Comparison of ENCODE assay signal across 1 cellular context in genomic region chr16:82169861-82170845, GRCh38.
TF ChIP-seq lines count a peak whose summit lies in the region.

MPHOSPH6 (minus strand) TSS chr16:82170224; CDS start chr16:82170175, 49 bp downstream.

TF ChIP-seq in HepG2, 621 proteins besides CTCF, POLR2A, EP300 and RAD21 (continued from another document and continues in another):
- peak; percentile 42 for TF ChIP-seq ZNF12 (CRISPR knock-in tag; IDR thresholded peaks at IDR 0.05)
- no peak for TF ChIP-seq ZEB1 (IDR thresholded peaks at IDR 0.05; ENCODE audit: insufficient replicate concordance, low read depth)
- TF ChIP-seq, protein P1, sequence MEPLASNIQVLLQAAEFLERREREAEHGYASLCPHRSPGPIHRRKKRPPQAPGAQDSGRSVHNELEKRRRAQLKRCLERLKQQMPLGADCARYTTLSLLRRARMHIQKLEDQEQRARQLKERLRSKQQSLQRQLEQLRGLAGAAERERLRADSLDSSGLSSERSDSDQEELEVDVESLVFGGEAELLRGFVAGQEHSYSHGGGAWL (CRISPR knock-in tag; IDR thresholded peaks at IDR 0.05): peak; percentile 91; the same call in 1 of the 2 replicates
- peak; percentile 92 for TF ChIP-seq POGZ (CRISPR knock-in tag; IDR thresholded peaks at IDR 0.05)
- TF ChIP-seq SSRP1 (CRISPR knock-in tag; IDR thresholded peaks at IDR 0.05): no peak
- no peak for TF ChIP-seq RFX1 (IDR thresholded peaks at IDR 0.05)
- TF ChIP-seq MATR3 (CRISPR knock-in tag; IDR thresholded peaks at IDR 0.05): no peak
- no peak; the same call in 1 of the 2 replicates for TF ChIP-seq ZNF770 (CRISPR knock-in tag; IDR thresholded peaks at IDR 0.05)
- TF ChIP-seq, protein P2, sequence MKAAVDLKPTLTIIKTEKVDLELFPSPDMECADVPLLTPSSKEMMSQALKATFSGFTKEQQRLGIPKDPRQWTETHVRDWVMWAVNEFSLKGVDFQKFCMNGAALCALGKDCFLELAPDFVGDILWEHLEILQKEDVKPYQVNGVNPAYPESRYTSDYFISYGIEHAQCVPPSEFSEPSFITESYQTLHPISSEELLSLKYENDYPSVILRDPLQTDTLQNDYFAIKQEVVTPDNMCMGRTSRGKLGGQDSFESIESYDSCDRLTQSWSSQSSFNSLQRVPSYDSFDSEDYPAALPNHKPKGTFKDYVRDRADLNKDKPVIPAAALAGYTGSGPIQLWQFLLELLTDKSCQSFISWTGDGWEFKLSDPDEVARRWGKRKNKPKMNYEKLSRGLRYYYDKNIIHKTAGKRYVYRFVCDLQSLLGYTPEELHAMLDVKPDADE (CRISPR knock-in tag; IDR thresholded peaks at IDR 0.05): peak; percentile 66; the same call in 1 of the 2 replicates
- no peak for TF ChIP-seq FOXK2 (IDR thresholded peaks at IDR 0.05)
- TF ChIP-seq, protein P3, sequence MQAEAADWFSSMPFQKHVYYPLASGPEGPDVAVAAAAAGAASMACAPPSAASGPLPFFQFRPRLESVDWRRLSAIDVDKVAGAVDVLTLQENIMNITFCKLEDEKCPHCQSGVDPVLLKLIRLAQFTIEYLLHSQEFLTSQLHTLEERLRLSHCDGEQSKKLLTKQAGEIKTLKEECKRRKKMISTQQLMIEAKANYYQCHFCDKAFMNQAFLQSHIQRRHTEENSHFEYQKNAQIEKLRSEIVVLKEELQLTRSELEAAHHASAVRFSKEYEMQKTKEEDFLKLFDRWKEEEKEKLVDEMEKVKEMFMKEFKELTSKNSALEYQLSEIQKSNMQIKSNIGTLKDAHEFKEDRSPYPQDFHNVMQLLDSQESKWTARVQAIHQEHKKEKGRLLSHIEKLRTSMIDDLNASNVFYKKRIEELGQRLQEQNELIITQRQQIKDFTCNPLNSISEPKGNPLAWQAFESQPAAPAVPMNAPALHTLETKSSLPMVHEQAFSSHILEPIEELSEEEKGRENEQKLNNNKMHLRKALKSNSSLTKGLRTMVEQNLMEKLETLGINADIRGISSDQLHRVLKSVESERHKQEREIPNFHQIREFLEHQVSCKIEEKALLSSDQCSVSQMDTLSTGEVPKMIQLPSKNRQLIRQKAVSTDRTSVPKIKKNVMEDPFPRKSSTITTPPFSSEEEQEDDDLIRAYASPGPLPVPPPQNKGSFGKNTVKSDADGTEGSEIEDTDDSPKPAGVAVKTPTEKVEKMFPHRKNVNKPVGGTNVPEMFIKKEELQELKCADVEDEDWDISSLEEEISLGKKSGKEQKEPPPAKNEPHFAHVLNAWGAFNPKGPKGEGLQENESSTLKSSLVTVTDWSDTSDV (CRISPR knock-in tag; IDR thresholded peaks at IDR 0.05): 0 out of 2 replicates have a peak, but pooled peaks have one; percentile 56
- TF ChIP-seq TRAFD1 (CRISPR knock-in tag; IDR thresholded peaks at IDR 0.05; ENCODE audit: borderline replicate concordance): peak; percentile 87; the same call in 1 of the 2 replicates
- TF ChIP-seq ZMYM2 (CRISPR knock-in tag; IDR thresholded peaks at IDR 0.05): peak; percentile 25
- peak; percentile 38 for TF ChIP-seq GATAD2A (CRISPR knock-in tag; IDR thresholded peaks at IDR 0.05)
- peak; percentile 82 for TF ChIP-seq ZBTB4 (CRISPR knock-in tag; IDR thresholded peaks at IDR 0.05; ENCODE audit: borderline replicate concordance)
- 0 out of 2 replicates have a peak, but pooled peaks have one; percentile 63 for TF ChIP-seq BRCA1 (CRISPR knock-in tag; IDR thresholded peaks at IDR 0.05)
- no peak for TF ChIP-seq TCF7L2 (IDR thresholded peaks at IDR 0.05; ENCODE audit: low read depth, low read length)
- 0 out of 2 replicates have a peak, but pooled peaks have one; percentile 54 for TF ChIP-seq RARG (CRISPR knock-in tag; IDR thresholded peaks at IDR 0.05; ENCODE audit: low read depth)
- peak; percentile 33; the same call in 1 of the 2 replicates for TF ChIP-seq ZNF383 (CRISPR knock-in tag; IDR thresholded peaks at IDR 0.05; ENCODE audit: borderline replicate concordance)
- no peak for TF ChIP-seq HOXA7 (CRISPR knock-in tag; IDR thresholded peaks at IDR 0.05)
- TF ChIP-seq, protein P4, sequence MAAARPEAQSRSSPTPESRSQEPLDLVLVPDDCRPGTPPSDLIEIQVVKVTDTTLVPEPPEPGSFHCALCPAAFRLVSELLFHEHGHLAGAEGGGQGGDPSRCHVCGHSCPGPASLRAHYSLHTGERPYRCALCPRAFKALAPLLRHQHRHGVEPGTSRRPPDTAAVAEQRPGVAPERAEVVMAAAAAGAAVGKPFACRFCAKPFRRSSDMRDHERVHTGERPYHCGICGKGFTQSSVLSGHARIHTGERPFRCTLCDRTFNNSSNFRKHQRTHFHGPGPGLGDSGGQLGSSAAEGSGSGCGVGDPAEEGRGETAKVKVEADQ (CRISPR knock-in tag; IDR thresholded peaks at IDR 0.05; ENCODE audit: borderline replicate concordance): peak; percentile 98; the same call in 1 of the 2 replicates
- TF ChIP-seq NCOA5 (CRISPR knock-in tag; IDR thresholded peaks at IDR 0.05): no peak
- no peak for TF ChIP-seq GPN1 (CRISPR knock-in tag; IDR thresholded peaks at IDR 0.05; ENCODE audit: borderline replicate concordance)
- TF ChIP-seq HOXA5 (CRISPR knock-in tag; IDR thresholded peaks at IDR 0.05): peak; percentile 76
- TF ChIP-seq ZSCAN9 (CRISPR knock-in tag; IDR thresholded peaks at IDR 0.05; ENCODE audit: borderline replicate concordance): no peak; the same call in 1 of the 2 replicates
- no peak for TF ChIP-seq BCLAF1 (IDR thresholded peaks at IDR 0.05)
- TF ChIP-seq ZNF430 (CRISPR knock-in tag; IDR thresholded peaks at IDR 0.05): peak; percentile 99
- no peak; the same call in 1 of the 2 replicates for TF ChIP-seq NFIB (CRISPR knock-in tag; IDR thresholded peaks at IDR 0.05; ENCODE audit: borderline replicate concordance)
- peak; percentile 98 for TF ChIP-seq KLF12 (CRISPR knock-in tag; IDR thresholded peaks at IDR 0.05; ENCODE audit: borderline replicate concordance)
- no peak for TF ChIP-seq SMARCE1 (IDR thresholded peaks at IDR 0.05; ENCODE audit: borderline replicate concordance)
- TF ChIP-seq TOE1 (CRISPR knock-in tag; IDR thresholded peaks at IDR 0.05): peak; percentile 69; the same call in 1 of the 2 replicates
- no peak for TF ChIP-seq NBN (conservative IDR thresholded peaks at IDR 0.05)
- TF ChIP-seq ZNF549 (CRISPR knock-in tag; IDR thresholded peaks at IDR 0.05): no peak
- TF ChIP-seq IRX3 (CRISPR knock-in tag; IDR thresholded peaks at IDR 0.05; ENCODE audit: borderline replicate concordance, low read depth): no peak; the same call in 1 of the 2 replicates
- TF ChIP-seq THRA (CRISPR knock-in tag; IDR thresholded peaks at IDR 0.05; ENCODE audit: borderline replicate concordance): no peak
- 0 out of 2 replicates have a peak, but pooled peaks have one; percentile 77 for TF ChIP-seq THYN1 (CRISPR knock-in tag; IDR thresholded peaks at IDR 0.05; ENCODE audit: borderline replicate concordance, low read depth)
- TF ChIP-seq TBP (CRISPR knock-in tag; IDR thresholded peaks at IDR 0.05): no peak
- TF ChIP-seq, protein P5, sequence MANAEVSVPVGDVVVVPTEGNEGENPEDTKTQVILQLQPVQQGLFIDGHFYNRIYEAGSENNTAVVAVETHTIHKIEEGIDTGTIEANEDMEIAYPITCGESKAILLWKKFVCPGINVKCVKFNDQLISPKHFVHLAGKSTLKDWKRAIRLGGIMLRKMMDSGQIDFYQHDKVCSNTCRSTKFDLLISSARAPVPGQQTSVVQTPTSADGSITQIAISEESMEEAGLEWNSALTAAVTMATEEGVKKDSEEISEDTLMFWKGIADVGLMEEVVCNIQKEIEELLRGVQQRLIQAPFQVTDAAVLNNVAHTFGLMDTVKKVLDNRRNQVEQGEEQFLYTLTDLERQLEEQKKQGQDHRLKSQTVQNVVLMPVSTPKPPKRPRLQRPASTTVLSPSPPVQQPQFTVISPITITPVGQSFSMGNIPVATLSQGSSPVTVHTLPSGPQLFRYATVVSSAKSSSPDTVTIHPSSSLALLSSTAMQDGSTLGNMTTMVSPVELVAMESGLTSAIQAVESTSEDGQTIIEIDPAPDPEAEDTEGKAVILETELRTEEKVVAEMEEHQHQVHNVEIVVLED (CRISPR knock-in tag; IDR thresholded peaks at IDR 0.05; ENCODE audit: borderline replicate concordance): peak; percentile 98
- peak; percentile 71 for TF ChIP-seq ZNF564 (CRISPR knock-in tag; IDR thresholded peaks at IDR 0.05)
- TF ChIP-seq, protein P6, sequence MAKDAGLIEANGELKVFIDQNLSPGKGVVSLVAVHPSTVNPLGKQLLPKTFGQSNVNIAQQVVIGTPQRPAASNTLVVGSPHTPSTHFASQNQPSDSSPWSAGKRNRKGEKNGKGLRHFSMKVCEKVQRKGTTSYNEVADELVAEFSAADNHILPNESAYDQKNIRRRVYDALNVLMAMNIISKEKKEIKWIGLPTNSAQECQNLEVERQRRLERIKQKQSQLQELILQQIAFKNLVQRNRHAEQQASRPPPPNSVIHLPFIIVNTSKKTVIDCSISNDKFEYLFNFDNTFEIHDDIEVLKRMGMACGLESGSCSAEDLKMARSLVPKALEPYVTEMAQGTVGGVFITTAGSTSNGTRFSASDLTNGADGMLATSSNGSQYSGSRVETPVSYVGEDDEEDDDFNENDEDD (CRISPR knock-in tag; IDR thresholded peaks at IDR 0.05; ENCODE audit: borderline replicate concordance): peak; percentile 84
- TF ChIP-seq SETDB1 (CRISPR knock-in tag; IDR thresholded peaks at IDR 0.05; ENCODE audit: borderline replicate concordance): peak; percentile 70; the same call in 1 of the 2 replicates
- TF ChIP-seq ZNF143 (CRISPR knock-in tag; IDR thresholded peaks at IDR 0.05): peak; percentile 66
- TF ChIP-seq HDAC1 (CRISPR knock-in tag; IDR thresholded peaks at IDR 0.05): peak; percentile 90
